7 cellular contexts compared by ENCODE assay signal in genomic region chr11:61962213-61963015, GRCh38. TPM values are rescaled to one million over a fixed set of nuclear protein-coding genes. Genes with fewer than 3 reads are reported as not detected.
DNase-seq lines count a peak whose midpoint lies in the region; ATAC-seq, FAIRE-seq and TF ChIP-seq lines count a peak whose summit lies in the region.
"Had no signal": no experiment of that assay in that cellular context is flagged by ENCODE, and none has a peak within 500 bp of the region (broad histone marks: within the 10 kb centered on the region; RNA-seq: fewer than 3 reads in every experiment).

No MANE protein-coding gene starts in this region.

- peaks cover 24% of the 10 kb centered on the region for H3K79me2 ChIP-seq in smooth muscle cell (ENCODE audit: low read depth)

- H3K27ac ChIP-seq in smooth muscle cell (ENCODE audit: low read depth), result peak overlapping the region; percentile 37

- ATAC-seq in esophagus mucosa, result peak; percentile 4
- no peak for ATAC-seq in HG03571 (IDR thresholded peaks at IDR 0.05; ENCODE audit: unreplicated experiment)

- no peaks in the 10 kb centered on the region for H3K27me3 ChIP-seq in smooth muscle cell (ENCODE audit: low read depth)

- peaks cover 25% of the 10 kb centered on the region for H3F3A ChIP-seq in smooth muscle cell (ENCODE audit: low read depth)

- H3K4me3 ChIP-seq in smooth muscle cell, result no peak overlapping the region

- peak; percentile 8 for DNase-seq in RCC 7860 (ENCODE audit: low spot score)
- no peak for DNase-seq in smooth muscle cell (lab: John Stamatoyannopoulos, UW; ENCODE audit: unreplicated experiment)
- no peak for DNase-seq in NCI-H146 (lab: John Stamatoyannopoulos, UW)
- no peak for DNase-seq in DMS79 (lab: John Stamatoyannopoulos, UW)
- DNase-seq: activated CD8-positive, alpha-beta memory T cell treated with anti-CD3 and anti-CD28 coated beads, Interleukin-2, amount 50 U/mL, for 4 hours had no signal

- no peaks in the 10 kb centered on the region for H3K9me3 ChIP-seq in smooth muscle cell (replicated peaks; ENCODE audit: low read depth)

- peaks cover 8% of the 10 kb centered on the region for H3K4me1 ChIP-seq in smooth muscle cell (ENCODE audit: low read depth)

- H3K4me2 ChIP-seq in smooth muscle cell, result no peak overlapping the region

- H2AFZ ChIP-seq in smooth muscle cell (ENCODE audit: low read depth), result no peak overlapping the region

- peaks cover 59% of the 10 kb centered on the region for H4K20me1 ChIP-seq in smooth muscle cell (ENCODE audit: low read depth)

- no peak for FAIRE-seq in RCC 7860 (lab: Jason Lieb, UNC)

- TF ChIP-seq CTCF in smooth muscle cell (IDR thresholded peaks at IDR 0.05; ENCODE audit: borderline replicate concordance, insufficient read depth, poor library complexity, severe bottlenecking), result no peak

- H3K36me3 ChIP-seq in smooth muscle cell (ENCODE audit: low read depth), result no peaks in the 10 kb centered on the region

- H3K9ac ChIP-seq in smooth muscle cell (ENCODE audit: low read depth), result no peak overlapping the region

- WGBS in smooth muscle cell (ENCODE audit: low lambda C conversion rate), result 85% methylated on average over 12 of the region's 12 CpGs

RNA-seq across cellular contexts. Expression of gene FTH1, which starts 5.0 kb away (rescaled TPM):
- total RNA-seq in esophagus mucosa (911 TPM), smooth muscle cell (903 and 1,173 TPM in 2 replicates)
- polyA plus RNA-seq in smooth muscle cell, result 6,048 and 7,176 TPM in 2 replicates

RNA-seq across cellular contexts. Expression of gene BEST1, which starts 12.3 kb away (rescaled TPM):
- total RNA-seq in esophagus mucosa (0.44 TPM), smooth muscle cell (2.4 and 2.6 TPM in 2 replicates)
- polyA plus RNA-seq in smooth muscle cell, result 1.6 and 2.8 TPM in 2 replicates

RNA-seq across cellular contexts. Expression of gene RAB3IL1, which starts 45.0 kb away (rescaled TPM):
- total RNA-seq in esophagus mucosa, result 0.88 TPM
- 4.8 and 4.9 TPM in 2 replicates for total RNA-seq in smooth muscle cell
- polyA plus RNA-seq in smooth muscle cell, result 9.8 and 11.6 TPM in 2 replicates
